ENCODE assay signal across 11 cellular contexts in the genomic region with DNA sequence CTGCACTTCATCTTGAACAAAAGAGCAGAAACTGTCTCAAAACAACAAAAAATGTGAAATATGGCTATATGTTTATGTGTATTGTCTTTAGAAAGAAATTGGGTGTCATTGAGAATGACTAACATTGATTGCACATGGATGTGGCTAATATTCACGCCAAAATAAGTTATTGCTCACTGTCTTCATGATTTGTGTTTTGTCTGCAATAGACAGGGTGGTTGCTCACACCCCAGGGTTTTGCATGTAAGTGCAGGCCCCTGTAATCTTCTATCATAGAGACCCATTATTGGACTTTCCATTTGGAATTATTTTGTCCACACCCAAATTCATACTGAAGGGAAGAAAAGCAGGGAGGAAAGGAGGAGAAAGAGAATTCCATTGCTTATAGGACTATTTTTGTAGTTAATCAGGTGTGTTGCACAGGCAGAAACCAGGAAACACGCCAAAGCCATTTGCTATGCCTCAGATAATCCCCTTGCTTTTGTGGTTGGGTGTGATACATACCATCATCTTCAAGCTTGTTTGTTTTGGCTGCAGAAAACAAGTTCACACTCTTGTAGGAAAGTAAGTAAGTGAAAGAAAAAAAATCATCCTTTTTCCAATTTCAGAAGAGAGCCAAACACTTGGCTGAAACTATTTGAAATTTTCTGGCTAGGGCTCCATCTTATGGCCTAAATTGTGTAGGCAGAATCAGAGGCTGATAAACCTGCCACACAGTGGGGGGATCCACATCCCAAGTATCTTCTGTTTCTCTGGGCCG.
A peak's percentile ranks its signal among the peaks of the same experiment; 100 is the strongest.
DNase-seq lines count a peak whose midpoint lies in the region; ATAC-seq and TF ChIP-seq lines count a peak whose summit lies in the region.
"Had no signal": no experiment of that assay in that cellular context is flagged by ENCODE, and none has a peak within 500 bp of the region (broad histone marks: within the 10 kb centered on the region; RNA-seq: fewer than 3 reads in every experiment).

No MANE protein-coding gene starts in this region.

- H3K4me1 ChIP-seq in GM23338 (ENCODE audit: insufficient read depth) (peaks cover 22% of the 10 kb centered on the region), RWPE2 (ENCODE audit: insufficient read depth, poor library complexity, severe bottlenecking) (peaks cover 23% of the 10 kb centered on the region), osteoblast (ENCODE audit: insufficient read depth, low read length) (peaks cover 11% of the 10 kb centered on the region)

- H3K27me3 ChIP-seq in GM23338 (ENCODE audit: insufficient read depth) (no peaks in the 10 kb centered on the region), RWPE2 (ENCODE audit: insufficient read depth, poor library complexity, severe bottlenecking) (no peaks in the 10 kb centered on the region), osteoblast (ENCODE audit: insufficient read depth, low read length) (no peaks in the 10 kb centered on the region)

- H3K36me3 Mint-ChIP-seq in GM23338 (ENCODE audit: low read depth), result no peaks in the 10 kb centered on the region

- H3K27ac Mint-ChIP-seq in GM23338, result no peak overlapping the region

- no peak overlapping the region for H3K4me3 Mint-ChIP-seq in GM23338

- H3K79me2 ChIP-seq in GM23338 (replicated peaks; ENCODE audit: insufficient read depth), result no peaks in the 10 kb centered on the region
- no peaks in the 10 kb centered on the region for H3K79me2 ChIP-seq in osteoblast (ENCODE audit: insufficient read depth, low read length)

- no peaks in the 10 kb centered on the region for H4K20me1 ChIP-seq in GM23338 (replicated peaks; ENCODE audit: insufficient read depth)
- no peaks in the 10 kb centered on the region for H4K20me1 ChIP-seq in osteoblast (ENCODE audit: insufficient read depth, low read length)

- peaks cover 14% of the 10 kb centered on the region for H3K9me3 Mint-ChIP-seq in GM23338

- peak; percentile 24 to 36; a peak in 3 of 4 replicates for TF ChIP-seq CTCF in GM23338 (conservative IDR thresholded peaks at IDR 0.05; ENCODE audit: low read depth in 2 of 2)
- TF ChIP-seq CTCF in RWPE2 (IDR thresholded peaks at IDR 0.05; ENCODE audit: poor library complexity, severe bottlenecking), result peak; percentile 63
- TF ChIP-seq CTCF in osteoblast (IDR thresholded peaks at IDR 0.05; ENCODE audit: extremely low read depth, low read depth, low read length), result peak; percentile 50

- H3K9me3 ChIP-seq in RWPE2 (ENCODE audit: severe bottlenecking) (peaks cover 2% of the 10 kb centered on the region), osteoblast (ENCODE audit: low read depth, low read length) (no peaks in the 10 kb centered on the region)

- no peak overlapping the region for H3K27ac ChIP-seq in GM23338 (ENCODE audit: low read depth)
- peak overlapping the region; percentile 82 for H3K27ac ChIP-seq in RWPE2 (ENCODE audit: poor library complexity, severe bottlenecking)
- no peak overlapping the region for H3K27ac ChIP-seq in osteoblast (ENCODE audit: low read depth, low read length)

- peaks cover 3% of the 10 kb centered on the region; the same call in 1 of the 2 replicates for H3K9me2 ChIP-seq in GM23338 (ENCODE audit: insufficient read depth)

- H3K27me3 Mint-ChIP-seq in GM23338 (ENCODE audit: insufficient read depth, low read depth, poor library complexity), result peaks cover under 1% of the 10 kb centered on the region

- no peaks in the 10 kb centered on the region for H3F3A ChIP-seq in GM23338 (replicated peaks; ENCODE audit: low read depth)

- H3K4me3 ChIP-seq in GM23338, result no peak overlapping the region
- H3K4me3 ChIP-seq in RWPE2 (ENCODE audit: severe bottlenecking), result no peak overlapping the region
- no peak overlapping the region for H3K4me3 ChIP-seq in osteoblast (ENCODE audit: insufficient read depth, low read length)
- H3K4me3 ChIP-seq: GM12878 had no signal

- no peak overlapping the region for H3K4me2 ChIP-seq in GM23338
- H3K4me2 ChIP-seq in osteoblast (ENCODE audit: insufficient read depth, low read length), result no peak overlapping the region

- DNase-seq in GM23338 (ENCODE audit: low spot score) (peak; percentile 26), RWPE2 (ENCODE audit: low spot score) (no peak), fibroblast of gingiva (ENCODE audit: low read depth) (peak; percentile 20), osteoblast (ENCODE audit: insufficient read length, low spot score, missing footprints) (no peak), COLO829 (ENCODE audit: low spot score) (no peak), NCI-H1417 treated with DMSO at 0.1 percent for 48 hours (lab: John Stamatoyannopoulos, UW) (no peak), NCI-H2227 (lab: John Stamatoyannopoulos, UW; ENCODE audit: unreplicated experiment) (no peak)
- DNase-seq: DMS 273 treated with DMSO at 0.1 percent for 48 hours, substantia nigra had no signal

- peaks cover 13% of the 10 kb centered on the region for H3K4me1 Mint-ChIP-seq in GM23338

- peak; percentile 64 for ATAC-seq in GM23338
- ATAC-seq in RWPE2 (ENCODE audit: low read depth), result peak; percentile 87
- no peak for ATAC-seq in HG03442 (IDR thresholded peaks at IDR 0.05; ENCODE audit: unreplicated experiment)
- ATAC-seq: GM12878 had no signal

- H2AFZ ChIP-seq in GM23338, result no peak overlapping the region
- H2AFZ ChIP-seq in osteoblast (ENCODE audit: low read length), result no peak overlapping the region

- H3K36me3 ChIP-seq in GM23338 (ENCODE audit: insufficient read depth) (no peaks in the 10 kb centered on the region), RWPE2 (ENCODE audit: low read depth) (no peaks in the 10 kb centered on the region), osteoblast (ENCODE audit: insufficient read depth, low read length) (no peaks in the 10 kb centered on the region)

TF ChIP-seq in GM23338, 12 proteins besides CTCF, POLR2A, EP300 and RAD21 (continues in another document):
- TF ChIP-seq, protein P1, sequence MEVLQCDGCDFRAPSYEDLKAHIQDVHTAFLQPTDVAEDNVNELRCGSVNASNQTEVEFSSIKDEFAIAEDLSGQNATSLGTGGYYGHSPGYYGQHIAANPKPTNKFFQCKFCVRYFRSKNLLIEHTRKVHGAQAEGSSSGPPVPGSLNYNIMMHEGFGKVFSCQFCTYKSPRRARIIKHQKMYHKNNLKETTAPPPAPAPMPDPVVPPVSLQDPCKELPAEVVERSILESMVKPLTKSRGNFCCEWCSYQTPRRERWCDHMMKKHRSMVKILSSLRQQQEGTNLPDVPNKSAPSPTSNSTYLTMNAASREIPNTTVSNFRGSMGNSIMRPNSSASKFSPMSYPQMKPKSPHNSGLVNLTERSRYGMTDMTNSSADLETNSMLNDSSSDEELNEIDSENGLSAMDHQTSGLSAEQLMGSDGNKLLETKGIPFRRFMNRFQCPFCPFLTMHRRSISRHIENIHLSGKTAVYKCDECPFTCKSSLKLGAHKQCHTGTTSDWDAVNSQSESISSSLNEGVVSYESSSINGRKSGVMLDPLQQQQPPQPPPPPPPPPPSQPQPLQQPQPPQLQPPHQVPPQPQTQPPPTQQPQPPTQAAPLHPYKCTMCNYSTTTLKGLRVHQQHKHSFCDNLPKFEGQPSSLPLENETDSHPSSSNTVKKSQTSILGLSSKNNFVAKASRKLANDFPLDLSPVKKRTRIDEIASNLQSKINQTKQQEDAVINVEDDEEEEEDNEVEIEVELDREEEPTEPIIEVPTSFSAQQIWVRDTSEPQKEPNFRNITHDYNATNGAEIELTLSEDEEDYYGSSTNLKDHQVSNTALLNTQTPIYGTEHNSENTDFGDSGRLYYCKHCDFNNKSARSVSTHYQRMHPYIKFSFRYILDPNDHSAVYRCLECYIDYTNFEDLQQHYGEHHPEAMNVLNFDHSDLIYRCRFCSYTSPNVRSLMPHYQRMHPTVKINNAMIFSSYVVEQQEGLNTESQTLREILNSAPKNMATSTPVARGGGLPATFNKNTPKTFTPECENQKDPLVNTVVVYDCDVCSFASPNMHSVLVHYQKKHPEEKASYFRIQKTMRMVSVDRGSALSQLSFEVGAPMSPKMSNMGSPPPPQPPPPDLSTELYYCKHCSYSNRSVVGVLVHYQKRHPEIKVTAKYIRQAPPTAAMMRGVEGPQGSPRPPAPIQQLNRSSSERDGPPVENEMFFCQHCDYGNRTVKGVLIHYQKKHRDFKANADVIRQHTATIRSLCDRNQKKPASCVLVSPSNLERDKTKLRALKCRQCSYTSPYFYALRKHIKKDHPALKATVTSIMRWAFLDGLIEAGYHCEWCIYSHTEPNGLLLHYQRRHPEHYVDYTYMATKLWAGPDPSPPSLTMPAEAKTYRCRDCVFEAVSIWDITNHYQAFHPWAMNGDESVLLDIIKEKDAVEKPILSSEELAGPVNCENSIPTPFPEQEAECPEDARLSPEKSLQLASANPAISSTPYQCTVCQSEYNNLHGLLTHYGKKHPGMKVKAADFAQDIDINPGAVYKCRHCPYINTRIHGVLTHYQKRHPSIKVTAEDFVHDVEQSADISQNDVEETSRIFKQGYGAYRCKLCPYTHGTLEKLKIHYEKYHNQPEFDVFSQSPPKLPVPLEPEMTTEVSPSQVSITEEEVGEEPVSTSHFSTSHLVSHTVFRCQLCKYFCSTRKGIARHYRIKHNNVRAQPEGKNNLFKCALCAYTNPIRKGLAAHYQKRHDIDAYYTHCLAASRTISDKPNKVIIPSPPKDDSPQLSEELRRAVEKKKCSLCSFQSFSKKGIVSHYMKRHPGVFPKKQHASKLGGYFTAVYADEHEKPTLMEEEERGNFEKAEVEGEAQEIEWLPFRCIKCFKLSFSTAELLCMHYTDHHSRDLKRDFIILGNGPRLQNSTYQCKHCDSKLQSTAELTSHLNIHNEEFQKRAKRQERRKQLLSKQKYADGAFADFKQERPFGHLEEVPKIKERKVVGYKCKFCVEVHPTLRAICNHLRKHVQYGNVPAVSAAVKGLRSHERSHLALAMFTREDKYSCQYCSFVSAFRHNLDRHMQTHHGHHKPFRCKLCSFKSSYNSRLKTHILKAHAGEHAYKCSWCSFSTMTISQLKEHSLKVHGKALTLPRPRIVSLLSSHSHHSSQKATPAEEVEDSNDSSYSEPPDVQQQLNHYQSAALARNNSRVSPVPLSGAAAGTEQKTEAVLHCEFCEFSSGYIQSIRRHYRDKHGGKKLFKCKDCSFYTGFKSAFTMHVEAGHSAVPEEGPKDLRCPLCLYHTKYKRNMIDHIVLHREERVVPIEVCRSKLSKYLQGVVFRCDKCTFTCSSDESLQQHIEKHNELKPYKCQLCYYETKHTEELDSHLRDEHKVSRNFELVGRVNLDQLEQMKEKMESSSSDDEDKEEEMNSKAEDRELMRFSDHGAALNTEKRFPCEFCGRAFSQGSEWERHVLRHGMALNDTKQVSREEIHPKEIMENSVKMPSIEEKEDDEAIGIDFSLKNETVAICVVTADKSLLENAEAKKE (CRISPR knock-in tag; IDR thresholded peaks at IDR 0.05), result no peak
- TF ChIP-seq STAT1 (IDR thresholded peaks at IDR 0.05; ENCODE audit: unreplicated experiment), result no peak
- TF ChIP-seq JUNB (IDR thresholded peaks at IDR 0.05; ENCODE audit: unreplicated experiment), result no peak
- no peak for TF ChIP-seq EZH2 (IDR thresholded peaks at IDR 0.05; ENCODE audit: low read depth, unreplicated experiment)
- no peak for TF ChIP-seq ZNF114 (CRISPR knock-in tag; IDR thresholded peaks at IDR 0.05)
- no peak for TF ChIP-seq NANOG (IDR thresholded peaks at IDR 0.05; ENCODE audit: borderline replicate concordance)
- no peak for TF ChIP-seq ZNF331 (CRISPR knock-in tag; IDR thresholded peaks at IDR 0.05; ENCODE audit: low read depth)
- TF ChIP-seq CREB1 (CRISPR knock-in tag; IDR thresholded peaks at IDR 0.05; ENCODE audit: low read depth), result no peak

Comparison
In these comparisons a context has a peak if more than half of its experiments do, and no peak if none do; other contexts are left out.
1. DNase-seq: peak in GM23338 (single experiment) and fibroblast of gingiva (single experiment); none in RWPE2 (single experiment), osteoblast (single experiment), COLO829 (single experiment), NCI-H1417 treated with DMSO at 0.1 percent for 48 hours (single experiment) and NCI-H2227 (single experiment).
2. Peak in every context shown above with its lines, with median percentiles within 50 percentile points of each other: CTCF ChIP-seq.